10 cellular contexts compared by ENCODE assay signal in the genomic region with DNA sequence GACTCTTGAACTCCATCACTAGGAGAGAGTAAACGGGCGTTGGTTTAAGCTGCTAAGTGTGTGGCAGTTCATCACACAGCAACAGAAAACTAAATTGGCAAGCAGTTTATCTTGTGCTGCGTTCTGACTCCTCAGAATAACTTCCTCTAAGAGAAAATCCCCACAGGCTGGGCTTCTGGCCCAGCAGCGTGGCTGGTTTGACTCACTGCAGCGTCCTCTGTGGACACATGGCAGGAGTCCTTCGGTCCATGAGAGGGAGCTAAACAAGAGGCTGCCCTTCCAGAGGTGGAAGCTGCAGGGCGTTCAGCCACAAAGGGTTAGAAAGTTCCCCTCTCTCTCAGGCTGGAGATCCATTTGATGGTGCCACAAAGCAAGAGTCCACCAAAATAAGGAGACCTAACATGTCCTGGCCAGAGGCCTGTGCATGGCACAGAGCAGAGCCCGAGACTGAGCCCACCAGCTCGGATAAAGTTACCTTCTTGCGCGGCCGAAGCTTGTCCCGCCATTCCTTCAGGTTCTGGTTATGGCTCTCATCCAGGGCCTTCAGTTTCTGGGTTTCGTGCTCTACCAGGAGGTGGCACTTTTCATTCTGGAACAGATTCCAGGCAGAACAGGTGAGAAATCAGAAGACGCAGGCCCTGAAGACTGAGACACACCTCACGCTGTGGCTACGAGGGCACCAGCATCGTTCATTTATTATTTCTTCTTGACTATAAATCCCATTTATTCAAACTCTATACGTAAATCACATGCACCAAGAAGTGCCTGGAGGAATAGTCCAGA. TPM values are rescaled to one million over a fixed set of nuclear protein-coding genes. Genes with fewer than 3 reads are reported as not detected.
DNase-seq lines count a peak whose midpoint lies in the region; ATAC-seq, FAIRE-seq and TF ChIP-seq lines count a peak whose summit lies in the region.
"Had no signal": no experiment of that assay in that cellular context is flagged by ENCODE, and none has a peak within 500 bp of the region (broad histone marks: within the 10 kb centered on the region; RNA-seq: fewer than 3 reads in every experiment).

No MANE protein-coding gene starts in this region.

- H3K27ac Mint-ChIP-seq in GM23338 (0 out of 2 replicates have a peak overlapping the region, but pooled peaks have one; percentile 23), nephron progenitor cell (no peak overlapping the region)

- no peak overlapping the region for H3K4me2 ChIP-seq in GM23338
- no peak overlapping the region for H3K4me2 ChIP-seq in K562 (ENCODE audit: insufficient read depth, low read length)
- H3K4me2 ChIP-seq in PC-9, result no peak overlapping the region

- BruUV-seq in K562 (replicated peaks; lab: Mats Ljungman, UMichigan) (no TSS peak), PC-9 (replicated peaks; lab: Mats Ljungman, UMichigan) (no TSS peak)

- H3K9me3 Mint-ChIP-seq in GM23338, result peaks cover 2% of the 10 kb centered on the region; the same call in 1 of the 3 replicates
- H3K9me3 Mint-ChIP-seq in nephron progenitor cell, result no peaks in the 10 kb centered on the region
- H3K9me3 Mint-ChIP-seq: natural killer cell treated with Interleukin-12 subunit alpha and Interleukin-12 subunit beta and Interleukin-15 and Interleukin-18, amount 100 ng/mL, for 72 hours had no signal

- H3K9me3 ChIP-seq in K562 (replicated peaks; ENCODE audit: control insufficient read depth, insufficient read depth, low read depth, low read length) (no peaks in the 10 kb centered on the region), PC-9 (ENCODE audit: insufficient read depth, low read depth) (no peaks in the 10 kb centered on the region)

- H3K4me3 ChIP-seq in GM23338, result no peak overlapping the region
- H3K4me3 ChIP-seq in K562, result no peak overlapping the region
- no peak overlapping the region for H3K4me3 ChIP-seq in PC-9

- no peak overlapping the region for H2AFZ ChIP-seq in GM23338
- H2AFZ ChIP-seq in K562 (ENCODE audit: low read depth, low read length), result peak overlapping the region; percentile 18
- H2AFZ ChIP-seq in PC-9, result no peak overlapping the region

- no peak for DNase-seq in GM23338 (ENCODE audit: low spot score)
- peak in 1 of 4 experiments; percentile 18 for DNase-seq in K562 (ENCODE audit: extremely low read depth in 1 of 4, low spot score in 3 of 4)
- peak; percentile 94 for DNase-seq in iris pigment epithelial cell (ENCODE audit: low read depth)
- DNase-seq in stimulated activated CD8-positive, alpha-beta memory T cell treated with anti-CD3 and anti-CD28 coated beads, Interleukin-4, amount 100 ng/mL, for 48 hours, result peak; percentile 10
- no peak for DNase-seq in Kasumi-1 (lab: John Stamatoyannopoulos, UW)
- no peak for DNase-seq in nephron progenitor cell
- no peak for DNase-seq in NCI-H774 (lab: John Stamatoyannopoulos, UW)
- DNase-seq in PC-9, result no peak
- DNase-seq: activated gamma-delta T cell treated with Interleukin-2 at 50 U/mL for 16 hours had no signal

- no peaks in the 10 kb centered on the region for H3K9me1 ChIP-seq in K562 (ENCODE audit: control insufficient read depth, insufficient read depth, low read length)

- H3K4me1 Mint-ChIP-seq in GM23338 (peaks cover 17% of the 10 kb centered on the region), nephron progenitor cell (peaks cover 35% of the 10 kb centered on the region)

- H3K36me3 ChIP-seq in GM23338 (ENCODE audit: insufficient read depth) (peaks cover 7% of the 10 kb centered on the region; the same call in 1 of the 2 replicates), K562 (ENCODE audit: control insufficient read depth, insufficient read depth, low read length) (no peaks in the 10 kb centered on the region), PC-9 (ENCODE audit: low read depth) (no peaks in the 10 kb centered on the region)

- no peak overlapping the region for H3K27ac ChIP-seq in GM23338 (ENCODE audit: low read depth)
- no peak overlapping the region; the same call in 2 of the 3 replicates for H3K27ac ChIP-seq in K562 (ENCODE audit: extremely low read depth, low read depth, low read length)
- no peak overlapping the region for H3K27ac ChIP-seq in PC-9

- CTCF ChIA-PET in K562 (lab: Yijun Ruan, JAX; ENCODE audit: low intra/inter-chr PET ratio), result no interaction called here
- CTCF ChIA-PET in PC-9 (lab: Charles Lee), result interaction anchor here (0.6 kb wide), 1 partner anchor 19 kb away, joined by 4 read pairs; no protein-coding TSS in a partner anchor

- H3F3A ChIP-seq in GM23338 (replicated peaks; ENCODE audit: low read depth) (no peaks in the 10 kb centered on the region), PC-9 (ENCODE audit: insufficient read depth, low read depth) (no peaks in the 10 kb centered on the region)

- 59% methylated on average over 19 of the region's 19 CpGs for WGBS in K562 (ENCODE audit: insufficient coverage, low coverage, missing lambda C conversion rate)

- no peak for TF ChIP-seq EP300 in K562 (IDR thresholded peaks at IDR 0.05; ENCODE audit: low read length)

- peaks cover 33% of the 10 kb centered on the region for H3K36me3 Mint-ChIP-seq in GM23338 (ENCODE audit: low read depth)
- peaks cover 22% of the 10 kb centered on the region for H3K36me3 Mint-ChIP-seq in nephron progenitor cell (ENCODE audit: low read depth)

- H3K4me3 Mint-ChIP-seq in GM23338, result no peak overlapping the region
- no peak overlapping the region for H3K4me3 Mint-ChIP-seq in nephron progenitor cell
- H3K4me3 Mint-ChIP-seq: natural killer cell treated with Interleukin-12 subunit alpha and Interleukin-12 subunit beta and Interleukin-15 and Interleukin-18, amount 100 ng/mL, for 72 hours had no signal

- no peak for FAIRE-seq in K562 (lab: Jason Lieb, UNC)

- H3K4me1 ChIP-seq in GM23338 (ENCODE audit: insufficient read depth), result peaks cover 16% of the 10 kb centered on the region
- peaks cover 10 to 20% of the 10 kb centered on the region in 2 experiments; a peak in 4 of 5 replicates for H3K4me1 ChIP-seq in K562 (replicated peaks in 1 of 2; ENCODE audit: control insufficient read depth in 2 of 2, insufficient read depth in 2 of 2, low read length in 2 of 2)
- no peaks in the 10 kb centered on the region for H3K4me1 ChIP-seq in PC-9 (replicated peaks; ENCODE audit: insufficient read depth)

- H3K79me2 ChIP-seq in GM23338 (replicated peaks; ENCODE audit: insufficient read depth) (no peaks in the 10 kb centered on the region), K562 (ENCODE audit: control insufficient read depth, insufficient read depth, low read length) (no peaks in the 10 kb centered on the region), PC-9 (ENCODE audit: low read depth) (no peaks in the 10 kb centered on the region)

- TF ChIP-seq CTCF in GM23338 (conservative IDR thresholded peaks at IDR 0.05; ENCODE audit: low read depth in 2 of 2), result peak in 1 of 2 experiments; percentile 27; a peak in 1 of 4 replicates
- TF ChIP-seq CTCF in K562 (IDR thresholded peaks at IDR 0.05 in 2 of 3, conservative IDR thresholded peaks at IDR 0.05 in 1 of 3; ENCODE audit: insufficient read depth in 2 of 3, low read depth in 1 of 3, low read length in 3 of 3), result peak in 2 of 3 experiments; percentile 26 to 51; a peak in 4 of 6 replicates
- TF ChIP-seq CTCF in nephron progenitor cell (IDR thresholded peaks at IDR 0.05), result no peak
- no peak for TF ChIP-seq CTCF in PC-9 (conservative IDR thresholded peaks at IDR 0.05)

- H3K9ac ChIP-seq in K562 (ENCODE audit: insufficient read depth in 1 of 2, low read depth in 2 of 2, low read length in 2 of 2), result 0 out of 4 replicates have a peak overlapping the region, but pooled peaks of 1 of the 2 experiments have one; percentile 48

- no peaks in the 10 kb centered on the region for H3K9me2 ChIP-seq in GM23338 (ENCODE audit: insufficient read depth)
- no peaks in the 10 kb centered on the region for H3K9me2 ChIP-seq in PC-9 (ENCODE audit: insufficient read depth)

- ATAC-seq in GM23338, result peak; percentile 47
- ATAC-seq in K562, result peak; percentile 75

- POLR2A ChIA-PET in K562 (lab: Yijun Ruan, JAX), result interaction anchor here (0.6 kb wide), 1 partner anchor 286 kb away, joined by 3 read pairs; no protein-coding TSS in a partner anchor
- POLR2A ChIA-PET in PC-9 (lab: Charles Lee; ENCODE audit: unreplicated experiment), result interaction anchor here (0.7 kb wide), 1 partner anchor 594 kb away, joined by 5 read pairs; no protein-coding TSS in a partner anchor

- intact Hi-C loops in K562 (cut with micrococcal nuclease) (loop anchor here (5.0 kb wide), 1 partner anchor 635 kb away; a partner anchor contains a TSS), PC-9 (cut with micrococcal nuclease; ENCODE audit: unreplicated experiment) (loop anchor here (5.0 kb wide), 1 partner anchor 135 kb away; a partner anchor contains a TSS)

- no peak for TF ChIP-seq RAD21 in K562 (CRISPR knock-in tag; conservative IDR thresholded peaks at IDR 0.05 in 1 of 2, IDR thresholded peaks at IDR 0.05 in 1 of 2)

- H3K27me3 ChIP-seq in GM23338 (ENCODE audit: insufficient read depth) (no peaks in the 10 kb centered on the region), K562 (ENCODE audit: control insufficient read depth in 2 of 2, insufficient read depth in 2 of 2, low read length in 2 of 2) (peaks cover 0 to 7% of the 10 kb centered on the region in 2 experiments; a peak in 1 of 5 replicates), PC-9 (ENCODE audit: insufficient read depth, low read depth) (no peaks in the 10 kb centered on the region)

- H3K27me3 Mint-ChIP-seq in GM23338 (ENCODE audit: insufficient read depth, low read depth, poor library complexity), result peaks cover 10% of the 10 kb centered on the region
- peaks cover 5% of the 10 kb centered on the region for H3K27me3 Mint-ChIP-seq in nephron progenitor cell (ENCODE audit: low read depth, poor library complexity)
- H3K27me3 Mint-ChIP-seq: natural killer cell treated with Interleukin-12 subunit alpha and Interleukin-12 subunit beta and Interleukin-15 and Interleukin-18, amount 100 ng/mL, for 72 hours had no signal

- in situ Hi-C loops in K562 (cut with MboI), result loop anchor here (10.0 kb wide), 1 partner anchor 628 kb away; no protein-coding TSS in a partner anchor

- TF ChIP-seq POLR2A in K562 (conservative IDR thresholded peaks at IDR 0.05), result no peak

- H4K20me1 ChIP-seq in GM23338 (replicated peaks; ENCODE audit: insufficient read depth) (no peaks in the 10 kb centered on the region; the same call in 1 of the 2 replicates), K562 (replicated peaks; ENCODE audit: control insufficient read depth, insufficient read depth, low read length) (0 out of 2 replicates have a peak, but pooled peaks cover 3% of the 10 kb centered on the region), PC-9 (ENCODE audit: insufficient read depth) (no peaks in the 10 kb centered on the region)

RNA-seq across cellular contexts. Expression of a gene that starts 46.2 kb away (rescaled TPM):
- 88.0 and 102 TPM in 2 replicates for total RNA-seq in GM23338 (2014; rRNA removed; shearing (Covaris generic))
- polyA plus RNA-seq in GM23338 (2016; fragmentation: Nextera tagmentation; extraction: Ambion mirVana), result 45.0 and 49.1 TPM in 2 replicates
- total RNA-seq in K562 (2011; cell fraction: chromatin; rRNA removed; ENCODE audit: low replicate concordance), result 27.1 and 32.3 TPM in 2 replicates
- total RNA-seq in K562 (2011; cell fraction: nucleolus; rRNA removed), result 11.7 and 13.2 TPM in 2 replicates
- total RNA-seq in K562 (2011; cell fraction: nucleoplasm; rRNA removed), result 22.7 and 34.8 TPM in 2 replicates
- total RNA-seq in K562 (2014; rRNA removed), result 16.7 and 20.3 TPM in 2 replicates
- 27.0 and 27.7 TPM in 2 replicates for total RNA-seq in K562 (2014; rRNA removed; fragmentation: Illumina TruSeq; extraction: Trizol)
- total RNA-seq in K562 (2015; rRNA removed; fragmentation: Illumina TruSeq; extraction: Trizol), result 24.8 and 27.2 TPM in 2 replicates
- total RNA-seq in K562 (2021), result 23.6 and 24.0 TPM in 2 replicates
- 27.3 and 28.6 TPM in 2 replicates for polyA plus RNA-seq in K562 (2011; rRNA removed)
- 17.0 and 22.3 TPM in 2 replicates for polyA plus RNA-seq in K562 (2011; cell fraction: cytosol; rRNA removed)
- polyA plus RNA-seq in K562 (2011; cell fraction: nucleus; rRNA removed), result 31.3 and 33.1 TPM in 2 replicates
- polyA plus RNA-seq in K562 (2012), result 20.0 and 23.4 TPM in 2 replicates
- polyA plus RNA-seq in K562 (2014; fragmentation: Illumina TruSeq; extraction: Trizol), result 20.9 and 24.8 TPM in 2 replicates
- polyA plus RNA-seq in K562 (2014; fragmentation: Nextera tagmentation; extraction: Ambion mirVana), result 1 to 10 TPM; 3.0 to 3.5 TPM
- polyA plus RNA-seq in K562 (2014; rRNA removed), result 13.1 and 15.6 TPM in 2 replicates
- polyA minus RNA-seq in K562 (2011; rRNA and poly(A)+ RNA removed), result 59.5 and 64.2 TPM in 2 replicates
- polyA minus RNA-seq in K562 (2011; cell fraction: cytosol; rRNA and poly(A)+ RNA removed), result 24.3 and 34.5 TPM in 2 replicates
- polyA minus RNA-seq in K562 (2011; cell fraction: nucleus; rRNA and poly(A)+ RNA removed), result 13.2 and 22.0 TPM in 2 replicates
- total RNA-seq in PC-9 (2021), result 54.8 and 58.7 TPM in 2 replicates

Comparison
In these comparisons a context has a peak if more than half of its experiments do, and no peak if none do; other contexts are left out.
1. DNase-seq: peak in iris pigment epithelial cell (single experiment) and stimulated activated CD8-positive, alpha-beta memory T cell treated with anti-CD3 and anti-CD28 coated beads, Interleukin-4, amount 100 ng/mL, for 48 hours (single experiment); none in GM23338 (single experiment), Kasumi-1 (0 of 2), nephron progenitor cell (single experiment), NCI-H774 (single experiment) and PC-9 (0 of 2).
2. CTCF ChIP-seq: peak in K562 (2 of 3); none in nephron progenitor cell (single experiment) and PC-9 (single experiment).